38 cellular contexts compared by ENCODE assay signal in genomic region chr3:127276396-127276795, GRCh38. TPM values are rescaled to one million over a fixed set of nuclear protein-coding genes. Genes with fewer than 3 reads are reported as not detected.
"Had no signal": no experiment of that assay in that cellular context is flagged by ENCODE, and none has a peak within 500 bp of the region (broad histone marks: within the 10 kb centered on the region; RNA-seq: fewer than 3 reads in every experiment).

No MANE protein-coding gene starts in this region.

- H3K27ac ChIP-seq: adrenal gland, body of pancreas, cardiac muscle cell, colonic mucosa, esophagus muscularis mucosa, gastrocnemius medialis, heart right ventricle, WERI-Rb-1 had no signal

- H3K27me3 ChIP-seq: body of pancreas, cardiac muscle cell, colonic mucosa, foreskin keratinocyte, gastrocnemius medialis had no signal

- FAIRE-seq: endometrium, endothelial cell of umbilical vein had no signal

- ATAC-seq: activated CD4-positive, alpha-beta T cell treated with anti-CD3 and anti-CD28 coated beads for 36 hours; activated CD8-positive, alpha-beta memory T cell treated with anti-CD3 and anti-CD28 coated beads, Interleukin-2, amount 10 ng/mL, durations not matched to agents 7 days and 5 days; activated CD8-positive, alpha-beta T cell treated with anti-CD3 and anti-CD28 coated beads, Interleukin-2, amount 10 ng/mL, durations not matched to agents 7 days and 5 days; activated naive CD8-positive, alpha-beta T cell treated with anti-CD3 and anti-CD28 coated beads, Interleukin-2, amount 50 U/mL, for 24 hours; body of pancreas; gastrocnemius medialis; heart right ventricle; T-helper 17 cell had no signal

- DNase-seq: activated B cell treated with CpG ODN at 0.5 μM for 24 hours; activated CD4-positive, alpha-beta memory T cell treated with anti-CD3 and anti-CD28 coated beads for 36 hours; activated CD4-positive, alpha-beta T cell treated with anti-CD3 and anti-CD28 coated beads for 36 hours; activated CD4-positive, alpha-beta T cell treated with anti-CD3 and anti-CD28 coated beads, Interleukin-2, amount 10 ng/mL, durations not matched to agents 24 days and 14 days; activated CD4-positive, CD25-positive, alpha-beta regulatory T cell treated with anti-CD3 and anti-CD28 coated beads, Interleukin-2, amount 50 U/mL, for 72 hours; activated CD8-positive, alpha-beta memory T cell treated with anti-CD3 and anti-CD28 coated beads, Interleukin-2, amount 50 U/mL, for 4 hours; activated CD8-positive, alpha-beta T cell treated with anti-CD3 and anti-CD28 coated beads, Interleukin-2, amount 10 ng/mL, durations not matched to agents 7 days and 5 days; activated effector memory CD4-positive, alpha-beta T cell treated with anti-CD3 and anti-CD28 coated beads, Interleukin-2, amount 50 U/mL, for 16 hours; activated naive CD4-positive, alpha-beta T cell treated with anti-CD3 and anti-CD28 coated beads for 36 hours; activated naive CD8-positive, alpha-beta T cell treated with anti-CD3 and anti-CD28 coated beads for 36 hours; activated naive CD8-positive, alpha-beta T cell treated with anti-CD3 and anti-CD28 coated beads, Interleukin-2, amount 50 U/mL, for 24 hours; activated T-cell treated with anti-CD3 and anti-CD28 coated beads, Interleukin-2, amount 50 U/mL, for 1 hour; activated T-cell treated with anti-CD3 and anti-CD28 coated beads, Interleukin-2, amount 50 U/mL, for 48 hours; adrenal gland; amygdala; aorta; body of pancreas; central memory CD4-positive, alpha-beta T cell; cerebellar nuclear complex; colonic mucosa; effector CD8-positive, alpha-beta T cell; erythroblast; foreskin keratinocyte; gastrocnemius medialis; heart right ventricle; T-helper 1 cell; T-helper 17 cell; T1000; WERI-Rb-1 had no signal

- H3K36me3 ChIP-seq: adrenal gland, cardiac muscle cell, colonic mucosa, esophagus muscularis mucosa, gastrocnemius medialis, heart right ventricle, WERI-Rb-1 had no signal

- H3K9me3 ChIP-seq: adrenal gland, body of pancreas, colonic mucosa, esophagus muscularis mucosa, gastrocnemius medialis had no signal

- H3K4me3 ChIP-seq: adrenal gland, body of pancreas, cardiac muscle cell, colonic mucosa, esophagus muscularis mucosa, gastrocnemius medialis, heart right ventricle had no signal

- H3K4me1 ChIP-seq: adrenal gland, body of pancreas, colonic mucosa, esophagus muscularis mucosa, gastrocnemius medialis, heart right ventricle had no signal

RNA-seq across cellular contexts. Expression of gene PRR20G, which starts 11.4 kb away (rescaled TPM):
- total RNA-seq: activated B cell treated with CpG ODN at 0.5 μM for 24 hours; activated CD4-positive, alpha-beta memory T cell treated with anti-CD3 and anti-CD28 coated beads for 36 hours; activated CD4-positive, alpha-beta T cell treated with anti-CD3 and anti-CD28 coated beads for 36 hours; activated CD4-positive, alpha-beta T cell treated with anti-CD3 and anti-CD28 coated beads, Interleukin-2, amount 10 ng/mL, durations not matched to agents 24 days and 14 days; activated CD8-positive, alpha-beta memory T cell treated with anti-CD3 and anti-CD28 coated beads for 36 hours; activated CD8-positive, alpha-beta memory T cell treated with anti-CD3 and anti-CD28 coated beads, Interleukin-2, amount 10 ng/mL, durations not matched to agents 7 days and 5 days; activated CD8-positive, alpha-beta T cell treated with anti-CD3 and anti-CD28 coated beads, Interleukin-2, amount 10 ng/mL, durations not matched to agents 7 days and 5 days; activated naive CD4-positive, alpha-beta T cell treated with anti-CD3 and anti-CD28 coated beads for 36 hours; activated naive CD8-positive, alpha-beta T cell treated with anti-CD3 and anti-CD28 coated beads for 36 hours; activated T-helper 1 cell treated with anti-CD3 and anti-CD28 coated beads, Interleukin-12 subunit alpha, Interleukin-12 subunit beta, Interleukin-2, Interleukin-4 antibody, amounts not matched to agents 30 ng/mL and 10 ng/mL and 1 ng/mL, durations not matched to agents 14 hours and 24 hours and 36 hours; activated T-helper 2 cell treated with anti-CD3 and anti-CD28 coated beads, Interferon-gamma antibody, Interleukin-2, Interleukin-4, amounts not matched to agents 10 μg/mL and 5 μg/mL and 100 μg/mL, durations not matched to agents 14 hours and 24 hours and 36 hours; adrenal gland; aorta; body of pancreas; cardiac muscle cell; colonic mucosa; dermis microvascular lymphatic vessel endothelial cell; endothelial cell of umbilical vein; esophagus muscularis mucosa; foreskin keratinocyte; gastrocnemius medialis; heart right ventricle; T-helper 17 cell had no signal
- polyA plus RNA-seq: adrenal gland, aorta, cardiac muscle cell, endothelial cell of umbilical vein, heart right ventricle had no signal
